Comparison of ENCODE assay signal across 27 cellular contexts in genomic region chr13:48496271-48496670, GRCh38. TPM values are rescaled to one million over a fixed set of nuclear protein-coding genes. Genes with fewer than 3 reads are reported as not detected.
DNase-seq lines count a peak whose midpoint lies in the region; ATAC-seq and TF ChIP-seq lines count a peak whose summit lies in the region.
"Had no signal": no experiment of that assay in that cellular context is flagged by ENCODE, and none has a peak within 500 bp of the region (broad histone marks: within the 10 kb centered on the region; RNA-seq: fewer than 3 reads in every experiment).

No MANE protein-coding gene starts in this region.

- no peak for ATAC-seq in activated T-helper 17 cell treated with anti-CD3 and anti-CD28 coated beads, Interleukin-2, amount 50 U/mL, for 72 hours (replicated peaks)
- no peak for ATAC-seq in HG02884 (IDR thresholded peaks at IDR 0.05; ENCODE audit: unreplicated experiment)
- ATAC-seq: A549; heart right ventricle; HepG2; stimulated activated naive CD8-positive, alpha-beta T cell treated with anti-CD3 and anti-CD28 coated beads, Interleukin-15, Interleukin-2, amounts not matched to agents 100 U/mL and 50 U/mL, for 24 hours had no signal

- no peak overlapping the region for H3K27ac ChIP-seq in CD8-positive, alpha-beta memory T cell (ENCODE audit: low read depth, low read length)
- H3K27ac ChIP-seq: A549, brain microvascular endothelial cell, C4-2B, colonic mucosa, RWPE1, upper lobe of left lung had no signal

- no peak for TF ChIP-seq CTCF in nephron progenitor cell (IDR thresholded peaks at IDR 0.05)

- peaks cover 50% of the 10 kb centered on the region for H3K4me1 ChIP-seq in CD8-positive, alpha-beta memory T cell (ENCODE audit: insufficient read depth, low read length)
- H3K4me1 ChIP-seq: colonic mucosa had no signal

- H3K4me3 Mint-ChIP-seq in CD8-positive, alpha-beta memory T cell: peak overlapping the region in 5 of 7 donors; percentile 13 to 60 (median 46)
- peak overlapping the region; percentile 12 for H3K4me3 Mint-ChIP-seq in activated T-helper 17 cell treated with anti-CD3 and anti-CD28 coated beads, Interleukin-2, amount 50 U/mL, for 72 hours
- H3K4me3 Mint-ChIP-seq in nephron progenitor cell: no peak overlapping the region
- H3K4me3 Mint-ChIP-seq: activated naive CD8-positive, alpha-beta T cell treated with anti-CD3 and anti-CD28 coated beads, Interleukin-2, amount 50 U/mL, for 24 hours; naive B cell had no signal

- H3K9me3 Mint-ChIP-seq in CD8-positive, alpha-beta memory T cell: no peaks in the 10 kb centered on the region
- no peaks in the 10 kb centered on the region for H3K9me3 Mint-ChIP-seq in activated T-helper 17 cell treated with anti-CD3 and anti-CD28 coated beads, Interleukin-2, amount 50 U/mL, for 72 hours
- H3K9me3 Mint-ChIP-seq in nephron progenitor cell: no peaks in the 10 kb centered on the region
- H3K9me3 Mint-ChIP-seq: activated naive CD8-positive, alpha-beta T cell treated with anti-CD3 and anti-CD28 coated beads, Interleukin-2, amount 50 U/mL, for 24 hours; naive B cell had no signal

- POLR2A ChIA-PET in CD8-positive, alpha-beta memory T cell (lab: Charles Lee): interaction anchor here (0.9 kb wide), 1 partner anchor 263 kb away, joined by 3 read pairs; the partner anchor contains the start of gene ITM2B

- no peak overlapping the region for H3K4me3 ChIP-seq in CD8-positive, alpha-beta memory T cell (ENCODE audit: low read length)
- H3K4me3 ChIP-seq: A549, colonic mucosa, heart right ventricle, MG63, upper lobe of left lung had no signal

- H3K27ac Mint-ChIP-seq in CD8-positive, alpha-beta memory T cell: peak overlapping the region in 3 of 8 donors; percentile 7 to 44 (median 17)
- peak overlapping the region; percentile 22 for H3K27ac Mint-ChIP-seq in activated T-helper 17 cell treated with anti-CD3 and anti-CD28 coated beads, Interleukin-2, amount 50 U/mL, for 72 hours
- peak overlapping the region; percentile 6 for H3K27ac Mint-ChIP-seq in nephron progenitor cell
- H3K27ac Mint-ChIP-seq: activated naive CD8-positive, alpha-beta T cell treated with anti-CD3 and anti-CD28 coated beads, Interleukin-2, amount 50 U/mL, for 24 hours had no signal

- H3K27me3 Mint-ChIP-seq in CD8-positive, alpha-beta memory T cell: no peaks in the 10 kb centered on the region
- H3K27me3 Mint-ChIP-seq in activated T-helper 17 cell treated with anti-CD3 and anti-CD28 coated beads, Interleukin-2, amount 50 U/mL, for 72 hours: no peaks in the 10 kb centered on the region
- no peaks in the 10 kb centered on the region for H3K27me3 Mint-ChIP-seq in nephron progenitor cell (ENCODE audit: low read depth, poor library complexity)

- no peaks in the 10 kb centered on the region for H3K27me3 ChIP-seq in CD8-positive, alpha-beta memory T cell (ENCODE audit: insufficient read depth, low read length, poor library complexity, severe bottlenecking)
- H3K27me3 ChIP-seq: brain microvascular endothelial cell, colonic mucosa, heart right ventricle, MG63, upper lobe of left lung had no signal

- peaks cover 20 to 41% (median 20%) of the 10 kb centered on the region in 3 donors for H3K4me1 Mint-ChIP-seq in CD8-positive, alpha-beta memory T cell
- peaks cover 21% of the 10 kb centered on the region for H3K4me1 Mint-ChIP-seq in activated T-helper 17 cell treated with anti-CD3 and anti-CD28 coated beads, Interleukin-2, amount 50 U/mL, for 72 hours
- peaks cover 7% of the 10 kb centered on the region for H3K4me1 Mint-ChIP-seq in nephron progenitor cell

- H3K36me3 ChIP-seq in CD8-positive, alpha-beta memory T cell (ENCODE audit: insufficient read depth, low read length): no peaks in the 10 kb centered on the region
- H3K36me3 ChIP-seq: brain microvascular endothelial cell, colonic mucosa, MG63, upper lobe of left lung had no signal

- H3K36me3 Mint-ChIP-seq in CD8-positive, alpha-beta memory T cell: peaks cover 0 to 2% (median 2%) of the 10 kb centered on the region in 3 donors
- no peaks in the 10 kb centered on the region for H3K36me3 Mint-ChIP-seq in activated T-helper 17 cell treated with anti-CD3 and anti-CD28 coated beads, Interleukin-2, amount 50 U/mL, for 72 hours (ENCODE audit: low read depth)
- H3K36me3 Mint-ChIP-seq in nephron progenitor cell (ENCODE audit: low read depth): peaks cover 34% of the 10 kb centered on the region
- H3K36me3 Mint-ChIP-seq: naive B cell had no signal

- CTCF ChIA-PET in CD8-positive, alpha-beta memory T cell (lab: Charles Lee): no interaction called here

- DNase-seq in SHP77 treated with DMSO at 0.1 percent for 48 hours (lab: John Stamatoyannopoulos, UW): peak; percentile 52
- DNase-seq in SHP77 (lab: John Stamatoyannopoulos, UW): no peak
- DNase-seq in CD8-positive, alpha-beta memory T cell: no peak
- DNase-seq in nephron progenitor cell: no peak
- no peak for DNase-seq in OCI-M1 (lab: John Stamatoyannopoulos, UW)
- DNase-seq in GM19238 (ENCODE audit: insufficient read length, low spot score): no peak
- DNase-seq: activated CD4-positive, alpha-beta T cell treated with anti-CD3 and anti-CD28 coated beads for 4 hours; activated naive CD8-positive, alpha-beta T cell treated with anti-CD3 and anti-CD28 coated beads, Interleukin-2, amount 50 U/mL, for 24 hours; activated T-cell treated with anti-CD3 and anti-CD28 coated beads, Interleukin-2, amount 50 U/mL, for 1 hour; brain microvascular endothelial cell; colonic mucosa; heart right ventricle; mammary epithelial cell; MG63; naive B cell; NCI-H187; NCI-H345; posterior cingulate gyrus; stimulated activated CD4-positive, alpha-beta T cell treated with anti-CD3 and anti-CD28 coated beads, Interleukin-1b, Interleukin-23, amount 100 ng/mL, for 48 hours; upper lobe of left lung had no signal

- no peaks in the 10 kb centered on the region for H3K9me3 ChIP-seq in CD8-positive, alpha-beta memory T cell (ENCODE audit: low read length)
- H3K9me3 ChIP-seq: A549, colonic mucosa, heart right ventricle, MG63, upper lobe of left lung had no signal

RNA-seq across cellular contexts. Expression of gene RCBTB2, which starts 36.6 kb away (rescaled TPM):
- 1 to 10 TPM; 5.4 to 6.5 TPM for total RNA-seq in CD8-positive, alpha-beta memory T cell
- 23.4 TPM for polyA plus RNA-seq in CD8-positive, alpha-beta memory T cell
- total RNA-seq in activated T-helper 17 cell treated with anti-CD3 and anti-CD28 coated beads, Interleukin-2, amount 50 U/mL, for 72 hours: 1 to 10 TPM; 6.1 to 7.7 TPM
